In genomic region chr17:17985555-17985954, GRCh38 we compare ENCODE assay signal across 14 cellular contexts. TPM values are rescaled to one million over a fixed set of nuclear protein-coding genes. Genes with fewer than 3 reads are reported as not detected.
DNase-seq lines count a peak whose midpoint lies in the region; ATAC-seq, FAIRE-seq and TF ChIP-seq lines count a peak whose summit lies in the region.
"Had no signal": no experiment of that assay in that cellular context is flagged by ENCODE, and none has a peak within 500 bp of the region (broad histone marks: within the 10 kb centered on the region; RNA-seq: fewer than 3 reads in every experiment).

No MANE protein-coding gene starts in this region.

- H3K4me2 ChIP-seq in mesenchymal stem cell (ENCODE audit: low read length, poor library complexity, severe bottlenecking), result no peak overlapping the region

- no peaks in the 10 kb centered on the region for H3K9me3 Mint-ChIP-seq in activated CD8-positive, alpha-beta T cell treated with anti-CD3 and anti-CD28 coated beads for 36 hours
- H3K9me3 Mint-ChIP-seq: activated naive CD4-positive, alpha-beta T cell treated with anti-CD3 and anti-CD28 coated beads, Interleukin-2, amount 10 ng/mL, durations not matched to agents 7 days and 5 days; naive B cell had no signal

- H3K27me3 ChIP-seq in mesenchymal stem cell (ENCODE audit: control insufficient read depth in 1 of 2, insufficient read depth in 1 of 2, low read length in 2 of 2), result no peaks in the 10 kb centered on the region

- POLR2A ChIA-PET in activated CD8-positive, alpha-beta T cell treated with anti-CD3 and anti-CD28 coated beads for 36 hours (lab: Charles Lee), result interaction anchor here (1.1 to 1.2 kb wide), 2 partner anchors 7 to 13 kb away, joined by 3 read pairs; no protein-coding TSS in a partner anchor

- no peak overlapping the region for H2BK12ac ChIP-seq in mesenchymal stem cell (ENCODE audit: low read length in 2 of 2)

- H2BK15ac ChIP-seq in mesenchymal stem cell (ENCODE audit: low read depth, poor library complexity, severe bottlenecking), result no peak overlapping the region

- H3K23ac ChIP-seq in mesenchymal stem cell (ENCODE audit: low read length in 2 of 2), result no peak overlapping the region

- no peak for FAIRE-seq in kidney (lab: Jason Lieb, UNC)

- H3K9ac ChIP-seq in mesenchymal stem cell (ENCODE audit: low read length) (no peak overlapping the region), kidney (ENCODE audit: low read length in 2 of 2) (no peak overlapping the region)

- peak; percentile 46 for DNase-seq in ELR (ENCODE audit: low read depth)
- DNase-seq in HFF-Myc (ENCODE audit: extremely low read depth, low read depth), result no peak
- peak; percentile 29 for DNase-seq in activated CD8-positive, alpha-beta T cell treated with anti-CD3 and anti-CD28 coated beads for 36 hours
- no peak for DNase-seq in mesenchymal stem cell
- DNase-seq in kidney, result no peak
- no peak for DNase-seq in NCI-H1092 (lab: John Stamatoyannopoulos, UW)
- no peak for DNase-seq in activated CD4-positive, alpha-beta T cell treated with anti-CD3 and anti-CD28 coated beads for 48 hours
- DNase-seq: activated CD4-positive, CD25-positive, alpha-beta regulatory T cell treated with anti-CD3 and anti-CD28 coated beads, Interleukin-2, amount 50 U/mL, for 72 hours; activated naive CD4-positive, alpha-beta T cell treated with anti-CD3 and anti-CD28 coated beads, Interleukin-2, amount 10 ng/mL, durations not matched to agents 7 days and 5 days; DMS53; naive B cell; NCI-H2171; SHP77 treated with DMSO at 0.1 percent for 48 hours had no signal

- H3K4me3 Mint-ChIP-seq in activated CD8-positive, alpha-beta T cell treated with anti-CD3 and anti-CD28 coated beads for 36 hours, result no peak overlapping the region
- H3K4me3 Mint-ChIP-seq: activated naive CD4-positive, alpha-beta T cell treated with anti-CD3 and anti-CD28 coated beads, Interleukin-2, amount 10 ng/mL, durations not matched to agents 7 days and 5 days; naive B cell had no signal

- H3K4ac ChIP-seq in mesenchymal stem cell (ENCODE audit: low read depth in 1 of 2, low read length in 2 of 2), result no peak overlapping the region

- H3K4me1 ChIP-seq in mesenchymal stem cell (ENCODE audit: control insufficient read depth, insufficient read depth, low read depth, low read length), result peaks cover 10% of the 10 kb centered on the region
- no peaks in the 10 kb centered on the region for H3K4me1 ChIP-seq in kidney (ENCODE audit: control insufficient read depth in 1 of 2, insufficient read depth in 1 of 2, low read depth in 1 of 2, low read length in 2 of 2)

- H2AFZ ChIP-seq in mesenchymal stem cell (ENCODE audit: low read depth, low read length), result no peak overlapping the region

- H3K4me3 ChIP-seq in HFF-Myc (replicated peaks; ENCODE audit: low read depth, low read length) (no peak overlapping the region), mesenchymal stem cell (ENCODE audit: insufficient read depth in 1 of 2, low read depth in 1 of 2, low read length in 2 of 2) (no peak overlapping the region), kidney (ENCODE audit: low read length in 2 of 2) (no peak overlapping the region)

- no peak overlapping the region for H3K14ac ChIP-seq in mesenchymal stem cell (ENCODE audit: low read length in 2 of 2)

- H3K27me3 Mint-ChIP-seq in activated CD8-positive, alpha-beta T cell treated with anti-CD3 and anti-CD28 coated beads for 36 hours, result no peaks in the 10 kb centered on the region
- H3K27me3 Mint-ChIP-seq: naive B cell had no signal

- TF ChIP-seq CTCF in HFF-Myc (IDR thresholded peaks at IDR 0.05; ENCODE audit: low read depth, low read length, missing control alignments) (peak; percentile 43), kidney (IDR thresholded peaks at IDR 0.05; ENCODE audit: borderline replicate concordance, extremely low read depth, insufficient read depth) (no peak)
- TF ChIP-seq CTCF in activated CD8-positive, alpha-beta T cell treated with anti-CD3 and anti-CD28 coated beads for 36 hours (IDR thresholded peaks at IDR 0.05), result peak; percentile 22

- no peak overlapping the region for H2AK5ac ChIP-seq in mesenchymal stem cell (ENCODE audit: low read length, severe bottlenecking)

- no peaks in the 10 kb centered on the region for H3K36me3 ChIP-seq in mesenchymal stem cell (ENCODE audit: control insufficient read depth in 1 of 2, insufficient read depth in 2 of 2, low read depth in 1 of 2, low read length in 2 of 2)
- peaks cover 0 to 2% of the 10 kb centered on the region in 2 donors for H3K36me3 ChIP-seq in kidney (ENCODE audit: control insufficient read depth in 1 of 2, insufficient read depth in 2 of 2, low read length in 2 of 2)

- H4K8ac ChIP-seq in mesenchymal stem cell (ENCODE audit: low read length), result peak overlapping the region; percentile 12

- H3K9me3 ChIP-seq in mesenchymal stem cell (ENCODE audit: control insufficient read depth, low read length), result no peaks in the 10 kb centered on the region
- H3K9me3 ChIP-seq in kidney (ENCODE audit: control insufficient read depth in 1 of 2, low read length in 2 of 2), result no peaks in the 10 kb centered on the region

- no peaks in the 10 kb centered on the region for H3K36me3 Mint-ChIP-seq in activated CD8-positive, alpha-beta T cell treated with anti-CD3 and anti-CD28 coated beads for 36 hours (ENCODE audit: low read depth)
- H3K36me3 Mint-ChIP-seq: activated naive CD4-positive, alpha-beta T cell treated with anti-CD3 and anti-CD28 coated beads, Interleukin-2, amount 10 ng/mL, durations not matched to agents 7 days and 5 days; naive B cell had no signal

- WGBS in mesenchymal stem cell, result 74% methylated on average over 3 of the region's 3 CpGs

- H2BK120ac ChIP-seq in mesenchymal stem cell (ENCODE audit: low read depth, low read length), result no peak overlapping the region

- H3K18ac ChIP-seq in mesenchymal stem cell (ENCODE audit: low read depth in 1 of 2, low read length in 2 of 2), result no peak overlapping the region

- H3K27ac ChIP-seq in mesenchymal stem cell (ENCODE audit: low read length, poor library complexity, severe bottlenecking), result no peak overlapping the region
- H3K27ac ChIP-seq in kidney (ENCODE audit: low read depth in 2 of 2, low read length in 2 of 2), result no peak overlapping the region

- H3K4me1 Mint-ChIP-seq in activated CD8-positive, alpha-beta T cell treated with anti-CD3 and anti-CD28 coated beads for 36 hours (ENCODE audit: low read depth), result no peaks in the 10 kb centered on the region
- H3K4me1 Mint-ChIP-seq: activated naive CD4-positive, alpha-beta T cell treated with anti-CD3 and anti-CD28 coated beads, Interleukin-2, amount 10 ng/mL, durations not matched to agents 7 days and 5 days; naive B cell had no signal

- CTCF ChIA-PET in activated CD8-positive, alpha-beta T cell treated with anti-CD3 and anti-CD28 coated beads for 36 hours (lab: Charles Lee), result interaction anchor here (0.8 to 2.3 kb wide), 11 partner anchors 9 to 86 kb away, joined by 3 to 20 read pairs (median 4); partner anchors contain the start of gene DRC3

- peak; percentile 77 for ATAC-seq in activated CD8-positive, alpha-beta T cell treated with anti-CD3 and anti-CD28 coated beads for 36 hours
- no peak for ATAC-seq in GM19455 (IDR thresholded peaks at IDR 0.05; ENCODE audit: unreplicated experiment)

- no peaks in the 10 kb centered on the region for H3K79me1 ChIP-seq in mesenchymal stem cell (replicated peaks; ENCODE audit: low read length, poor library complexity, severe bottlenecking)

- H2BK5ac ChIP-seq in mesenchymal stem cell (ENCODE audit: low read depth, low read length, poor library complexity, severe bottlenecking), result no peak overlapping the region

- intact Hi-C loops in activated CD8-positive, alpha-beta T cell treated with anti-CD3 and anti-CD28 coated beads for 36 hours (cut with micrococcal nuclease), result no loop called here
- intact Hi-C loops in kidney (cut with DNase I), result no loop called here

- no peak overlapping the region for H4K91ac ChIP-seq in mesenchymal stem cell (ENCODE audit: low read length)

- no peak overlapping the region for H3K27ac Mint-ChIP-seq in activated CD8-positive, alpha-beta T cell treated with anti-CD3 and anti-CD28 coated beads for 36 hours
- H3K27ac Mint-ChIP-seq: activated naive CD4-positive, alpha-beta T cell treated with anti-CD3 and anti-CD28 coated beads, Interleukin-2, amount 10 ng/mL, durations not matched to agents 7 days and 5 days; naive B cell had no signal

RNA-seq across cellular contexts. Expression of gene DRC3, which starts 12.9 kb away (rescaled TPM):
- under 1 TPM in 1 of 2 experiments, not detected in 1; 0.25 TPM for total RNA-seq in activated CD8-positive, alpha-beta T cell treated with anti-CD3 and anti-CD28 coated beads for 36 hours
- polyA plus RNA-seq in mesenchymal stem cell (2013, experiment 1 of 2), result 0.23 TPM
- polyA plus RNA-seq in mesenchymal stem cell (2013, experiment 2 of 2), result 0.25 TPM
- total RNA-seq in kidney, result 17.3 TPM
- polyA plus RNA-seq in kidney (ENCODE audit: insufficient read depth, low read depth, low replicate concordance), result 8.6 TPM

RNA-seq across cellular contexts. Expression of gene TOM1L2, which starts 13.4 kb away (rescaled TPM):
- total RNA-seq in activated CD8-positive, alpha-beta T cell treated with anti-CD3 and anti-CD28 coated beads for 36 hours, result 10 to 100 TPM; 10.3 to 10.8 TPM
- polyA plus RNA-seq in mesenchymal stem cell (2013, experiment 1 of 2), result 40.1 TPM
- polyA plus RNA-seq in mesenchymal stem cell (2013, experiment 2 of 2), result 35.1 TPM
- total RNA-seq in kidney, result 59.4 TPM
- polyA plus RNA-seq in kidney (ENCODE audit: insufficient read depth, low read depth, low replicate concordance), result 28.2 TPM

RNA-seq across cellular contexts. Expression of gene ATPAF2, which starts 53.4 kb away (rescaled TPM):
- total RNA-seq in activated CD8-positive, alpha-beta T cell treated with anti-CD3 and anti-CD28 coated beads for 36 hours, result 10 to 100 TPM; 28.5 to 29.7 TPM
- 13.9 TPM for polyA plus RNA-seq in mesenchymal stem cell (2013, experiment 1 of 2)
- 12.1 TPM for polyA plus RNA-seq in mesenchymal stem cell (2013, experiment 2 of 2)
- total RNA-seq in kidney, result 27.0 TPM
- polyA plus RNA-seq in kidney (ENCODE audit: insufficient read depth, low read depth, low replicate concordance), result 52.1 TPM

RNA-seq across cellular contexts. Expression of gene GID4, which starts 53.7 kb away (rescaled TPM):
- 1 to 10 TPM; 8.7 to 9.1 TPM for total RNA-seq in activated CD8-positive, alpha-beta T cell treated with anti-CD3 and anti-CD28 coated beads for 36 hours
- 7.1 TPM for polyA plus RNA-seq in mesenchymal stem cell (2013, experiment 1 of 2)
- polyA plus RNA-seq in mesenchymal stem cell (2013, experiment 2 of 2), result 7.2 TPM
- total RNA-seq in kidney, result 8.7 TPM
- 3.4 TPM for polyA plus RNA-seq in kidney (ENCODE audit: insufficient read depth, low read depth, low replicate concordance)

Comparison
In these comparisons a context has a peak if more than half of its experiments do, and no peak if none do; other contexts are left out.
1. DNase-seq: peak in ELR (single experiment) and activated CD8-positive, alpha-beta T cell treated with anti-CD3 and anti-CD28 coated beads for 36 hours (single experiment); none in HFF-Myc (single experiment), mesenchymal stem cell (single experiment), kidney (single experiment), NCI-H1092 (single experiment) and activated CD4-positive, alpha-beta T cell treated with anti-CD3 and anti-CD28 coated beads for 48 hours (single experiment).
2. RNA of gene DRC3, which starts 12.9 kb away (total RNA-seq): 17.3 TPM in kidney (single experiment); 0.25 TPM in activated CD8-positive, alpha-beta T cell treated with anti-CD3 and anti-CD28 coated beads for 36 hours; every median in the first group is over 10 times any median in the second.